In the genomic region with DNA sequence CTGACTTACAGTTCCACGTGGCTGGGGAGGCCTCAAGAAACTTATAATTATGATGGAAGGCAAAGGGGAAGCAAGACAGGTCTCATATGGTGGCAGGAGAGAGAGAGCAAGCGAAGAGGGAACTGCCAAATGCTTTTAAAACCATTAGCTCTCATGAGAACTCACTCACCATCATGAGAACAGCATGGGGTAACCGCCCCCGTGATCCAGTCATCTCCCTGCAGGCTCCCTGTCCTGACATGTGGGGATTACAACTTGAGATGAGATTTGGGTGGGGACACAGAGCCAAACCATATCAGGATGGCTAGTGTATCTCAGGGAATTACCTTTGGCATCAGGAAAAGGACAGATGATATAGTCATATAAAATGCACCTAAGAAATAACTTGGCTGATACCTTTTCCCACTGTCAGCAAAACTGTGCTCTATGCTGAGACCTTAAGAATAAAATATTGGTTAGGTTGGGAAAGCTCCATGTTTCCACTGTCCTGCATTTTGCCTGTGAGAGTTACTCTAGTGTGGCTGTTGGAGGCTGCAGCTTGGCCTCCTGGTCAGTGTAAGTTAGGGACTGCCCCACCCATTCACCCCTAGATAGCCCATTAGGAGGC, we compare ENCODE assay signal across 13 cellular contexts.
"Had no signal": no experiment of that assay in that cellular context is flagged by ENCODE, and none has a peak within 500 bp of the region (broad histone marks: within the 10 kb centered on the region; RNA-seq: fewer than 3 reads in every experiment).

No MANE protein-coding gene starts in this region.

- H3K27me3 ChIP-seq: sigmoid colon, vagina had no signal

- H3K36me3 ChIP-seq: prostate gland, sigmoid colon, vagina had no signal

- H3K9me3 ChIP-seq: prostate gland, sigmoid colon, vagina had no signal

- H3K27ac ChIP-seq: prostate gland, sigmoid colon, vagina had no signal

- ATAC-seq: left lobe of liver; natural killer cell treated with Interleukin-12 subunit alpha and Interleukin-12 subunit beta and Interleukin-15 and Interleukin-18, amount 100 ng/mL, for 72 hours had no signal

- DNase-seq: activated B cell treated with CpG ODN at 0.5 μM for 24 hours; activated CD4-positive, alpha-beta T cell treated with anti-CD3 and anti-CD28 coated beads, Interleukin-2, amount 10 ng/mL, durations not matched to agents 24 days and 14 days; activated naive CD4-positive, alpha-beta T cell treated with anti-CD3 and anti-CD28 coated beads for 36 hours; endodermal cell; glutamatergic neuron; nucleus accumbens; sigmoid colon; stimulated activated CD4-positive, alpha-beta T cell treated with anti-CD3 and anti-CD28 coated beads, Interleukin-12 subunit alpha, Interleukin-12 subunit beta, amount 100 ng/mL, for 4 hours; stimulated activated naive CD4-positive, alpha-beta T cell treated with Interleukin-2 at 50 U/mL for 16 hours had no signal

- H3K4me3 ChIP-seq: prostate gland, sigmoid colon, vagina had no signal
